11 cellular contexts compared by ENCODE assay signal in the genomic region with DNA sequence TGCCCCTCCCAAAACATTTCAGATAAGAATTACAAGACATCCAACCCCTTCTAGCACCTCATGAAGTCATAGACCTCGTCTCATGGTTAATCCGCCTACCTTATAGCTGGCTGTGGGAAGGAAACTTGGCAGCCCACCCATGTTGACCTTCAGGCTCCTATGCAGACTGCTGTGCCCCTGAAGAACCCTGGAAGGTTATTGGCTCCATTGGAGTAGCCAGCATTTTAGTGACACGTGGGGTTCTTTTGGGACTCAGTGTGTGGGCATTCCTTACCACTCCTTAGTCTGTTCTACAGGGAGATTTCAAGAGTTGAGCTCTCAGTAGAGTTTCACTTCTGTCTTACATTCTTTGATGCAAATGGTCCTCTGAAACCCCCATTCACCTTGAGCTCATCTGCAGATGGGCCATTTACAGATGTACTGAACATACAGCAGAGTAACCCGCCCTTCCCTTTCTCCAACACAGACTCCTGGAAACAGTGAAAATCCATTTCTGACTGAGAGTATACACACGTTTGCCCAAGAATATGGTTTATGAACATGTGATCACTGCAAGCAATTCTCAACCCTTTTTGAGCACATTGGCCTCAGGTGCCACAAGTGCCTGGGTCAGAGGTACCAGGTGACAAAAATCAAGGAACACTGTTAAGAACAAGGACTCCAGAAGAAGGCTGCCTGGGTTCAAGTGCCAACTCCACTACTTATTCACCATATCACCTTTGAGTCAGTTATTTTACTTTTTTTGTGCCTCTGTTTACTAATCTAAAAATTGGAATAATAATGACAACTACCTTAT. TPM values are rescaled to one million over a fixed set of nuclear protein-coding genes. Genes with fewer than 3 reads are reported as not detected.
DNase-seq lines count a peak whose midpoint lies in the region; ATAC-seq and TF ChIP-seq lines count a peak whose summit lies in the region.
"Had no signal": no experiment of that assay in that cellular context is flagged by ENCODE, and none has a peak within 500 bp of the region (broad histone marks: within the 10 kb centered on the region; RNA-seq: fewer than 3 reads in every experiment).

No MANE protein-coding gene starts in this region.

- peaks cover 0 to 3% (median 0%) of the 10 kb centered on the region in 11 donors for H3K9me3 Mint-ChIP-seq in naive thymus-derived CD4-positive, alpha-beta T cell

- TF ChIP-seq CTCF in GM10248 (IDR thresholded peaks at IDR 0.05; ENCODE audit: control extremely low read depth, extremely low read depth, low read depth, missing control alignments) (no peak), OCI-LY3 (IDR thresholded peaks at IDR 0.05; ENCODE audit: low read depth, low read length) (no peak)

- H3K4me3 ChIP-seq in OCI-LY3 (ENCODE audit: low read length) = peak overlapping the region; percentile 77
- no peak overlapping the region for H3K4me3 ChIP-seq in naive thymus-derived CD4-positive, alpha-beta T cell (ENCODE audit: low read length)
- H3K4me3 ChIP-seq: BLaER1 treated with 17β-estradiol and CSF1 and Interleukin-3, amounts not matched to agents 10 nM and 100 nM had no signal

- H4K20me1 ChIP-seq in OCI-LY3 (ENCODE audit: insufficient read depth, low read length) = no peaks in the 10 kb centered on the region
- H4K20me1 ChIP-seq: BLaER1 treated with 17β-estradiol and CSF1 and Interleukin-3, amounts not matched to agents 10 nM and 100 nM had no signal

- H2AFZ ChIP-seq in OCI-LY3 (ENCODE audit: low read depth, low read length) = no peak overlapping the region

- peaks cover 6% of the 10 kb centered on the region for H3K36me3 ChIP-seq in OCI-LY3 (replicated peaks; ENCODE audit: low read depth, low read length)
- H3K36me3 ChIP-seq in naive thymus-derived CD4-positive, alpha-beta T cell (ENCODE audit: control insufficient read depth in 2 of 3, insufficient read depth in 3 of 3, low read length in 3 of 3) = no peaks in the 10 kb centered on the region
- H3K36me3 ChIP-seq: BLaER1 treated with 17β-estradiol and CSF1 and Interleukin-3, amounts not matched to agents 10 nM and 100 nM had no signal

- POLR2A ChIA-PET in GM10248 (lab: Yijun Ruan, JAX) = no interaction called here
- POLR2A ChIA-PET in naive thymus-derived CD4-positive, alpha-beta T cell (lab: Charles Lee) = no interaction called here

- peak overlapping the region; percentile 85 for H3K9ac ChIP-seq in OCI-LY3 (ENCODE audit: low read length)
- H3K9ac ChIP-seq: BLaER1 treated with 17β-estradiol and CSF1 and Interleukin-3, amounts not matched to agents 10 nM and 100 nM had no signal

- no peak overlapping the region for H3K4me3 Mint-ChIP-seq in naive thymus-derived CD4-positive, alpha-beta T cell
- H3K4me3 Mint-ChIP-seq: brain had no signal

- H3K27ac ChIP-seq in OCI-LY3 (ENCODE audit: low read length) = peak overlapping the region; percentile 85
- H3K27ac ChIP-seq in naive thymus-derived CD4-positive, alpha-beta T cell (ENCODE audit: low read depth, low read length) = no peak overlapping the region
- H3K27ac ChIP-seq: BLaER1 treated with 17β-estradiol and CSF1 and Interleukin-3, amounts not matched to agents 10 nM and 100 nM had no signal

- no peaks in the 10 kb centered on the region; the same call in 1 of the 2 replicates for H3K79me2 ChIP-seq in OCI-LY3 (ENCODE audit: low read length)

- H3K4me2 ChIP-seq in OCI-LY3 (ENCODE audit: low read length) = peak overlapping the region; percentile 95
- H3K4me2 ChIP-seq: BLaER1 treated with 17β-estradiol and CSF1 and Interleukin-3, amounts not matched to agents 10 nM and 100 nM had no signal

- H3K27ac Mint-ChIP-seq in naive thymus-derived CD4-positive, alpha-beta T cell = peak overlapping the region in 1 of 9 donors; percentile 69

- H3K27me3 Mint-ChIP-seq in naive thymus-derived CD4-positive, alpha-beta T cell = peaks cover 0 to 24% (median 12%) of the 10 kb centered on the region in 5 donors
- H3K27me3 Mint-ChIP-seq: brain had no signal

- intact Hi-C loops in naive thymus-derived CD4-positive, alpha-beta T cell (cut with micrococcal nuclease) = no loop called here

- H3K9me3 ChIP-seq in OCI-LY3 (ENCODE audit: insufficient read depth, low read length) = no peaks in the 10 kb centered on the region
- no peaks in the 10 kb centered on the region for H3K9me3 ChIP-seq in naive thymus-derived CD4-positive, alpha-beta T cell (ENCODE audit: control insufficient read depth in 2 of 3, low read length in 3 of 3)

- no peaks in the 10 kb centered on the region for H3K4me1 Mint-ChIP-seq in naive thymus-derived CD4-positive, alpha-beta T cell

- peak; percentile 64 for ATAC-seq in GM19328 (IDR thresholded peaks at IDR 0.05; ENCODE audit: unreplicated experiment)
- peak; percentile 78 for ATAC-seq in HG02852 (IDR thresholded peaks at IDR 0.05; ENCODE audit: unreplicated experiment)
- ATAC-seq in HG03097 (IDR thresholded peaks at IDR 0.05; ENCODE audit: low FRiP score, unreplicated experiment) = no peak
- ATAC-seq in naive thymus-derived CD4-positive, alpha-beta T cell = no peak

- CTCF ChIA-PET in GM10248 (lab: Yijun Ruan, JAX) = interaction anchor here (1.2 to 3.9 kb wide), 3 partner anchors 13 to 50 kb away, joined by 5 to 15 read pairs (median 5); no protein-coding TSS in a partner anchor
- CTCF ChIA-PET in naive thymus-derived CD4-positive, alpha-beta T cell (lab: Charles Lee) = no interaction called here

- no peaks in the 10 kb centered on the region for H3K27me3 ChIP-seq in OCI-LY3 (ENCODE audit: low read depth, low read length)
- H3K27me3 ChIP-seq in naive thymus-derived CD4-positive, alpha-beta T cell (ENCODE audit: control insufficient read depth in 2 of 2, insufficient read depth in 2 of 2, low read length in 2 of 2) = no peaks in the 10 kb centered on the region
- H3K27me3 ChIP-seq: BLaER1 treated with 17β-estradiol and CSF1 and Interleukin-3, amounts not matched to agents 10 nM and 100 nM had no signal

- H3K36me3 Mint-ChIP-seq in naive thymus-derived CD4-positive, alpha-beta T cell = no peaks in the 10 kb centered on the region
- H3K36me3 Mint-ChIP-seq: brain had no signal

- DNase-seq in GM10248 (ENCODE audit: extremely low spot score) (peak; percentile 58), HuH-7 (ENCODE audit: low spot score) (no peak), kidney tubule cell (ENCODE audit: low spot score) (no peak)
- DNase-seq in naive thymus-derived CD4-positive, alpha-beta T cell = no peak
- DNase-seq: erythroblast had no signal

- H3K4me1 ChIP-seq in OCI-LY3 (ENCODE audit: low read length) = peaks cover 33% of the 10 kb centered on the region
- no peaks in the 10 kb centered on the region for H3K4me1 ChIP-seq in naive thymus-derived CD4-positive, alpha-beta T cell (ENCODE audit: control insufficient read depth in 2 of 2, insufficient read depth in 2 of 2, low read length in 2 of 2)

RNA-seq across cellular contexts. Expression of a gene that starts 54.0 kb away (rescaled TPM):
- not detected for total RNA-seq in naive thymus-derived CD4-positive, alpha-beta T cell
- not detected for polyA plus RNA-seq in naive thymus-derived CD4-positive, alpha-beta T cell

Comparison
In these comparisons a context has a peak if more than half of its experiments do, and no peak if none do; other contexts are left out.
1. ATAC-seq: peak in GM19328 (single experiment) and HG02852 (single experiment); none in HG03097 (single experiment) and naive thymus-derived CD4-positive, alpha-beta T cell (single experiment).